In genomic region chr2:131527131-131528001, GRCh38 we compare ENCODE assay signal across 8 cellular contexts. TPM values are rescaled to one million over a fixed set of nuclear protein-coding genes. Genes with fewer than 3 reads are reported as not detected.
DNase-seq lines count a peak whose midpoint lies in the region; ATAC-seq and TF ChIP-seq lines count a peak whose summit lies in the region.
"Not testable (repeated sequence)": the region's sequence is repeated elsewhere in the genome, so short reads cannot be mapped to it uniquely, and the experiment has no call there.

Gene CCDC74A, plus strand, starts transcription at chr2:131527888. Its CDS starts 83 bp downstream, at chr2:131527971.

- H3K9me3 ChIP-seq in BE2C = not testable (repeated sequence)

- H3K4me1 ChIP-seq in BE2C = not testable (repeated sequence)

- H3K27me3 ChIP-seq in BE2C = not testable (repeated sequence)

- peak; percentile 86 for ATAC-seq in GM19452 (IDR thresholded peaks at IDR 0.05; ENCODE audit: unreplicated experiment)
- ATAC-seq in HG03439 (IDR thresholded peaks at IDR 0.05; ENCODE audit: unreplicated experiment) = peak; percentile 80

- H3K36me3 ChIP-seq in BE2C = not testable (repeated sequence)

- peak within 1 kb of the TSS; percentile 41 for H3K4me3 ChIP-seq in BE2C (ENCODE audit: low read depth, low read length)

- DNase-seq in BE2C (peak; percentile 70), NCI-H460 (ENCODE audit: extremely low read depth, low read depth) (peak; percentile 54), caudate nucleus (lab: John Stamatoyannopoulos, UW) (peak in 31 of 61 donors; percentile 6 to 55 (median 30)), kidney tubule cell (ENCODE audit: low spot score) (peak; percentile 69)
- DNase-seq in activated CD4-positive, alpha-beta T cell treated with anti-CD3 and anti-CD28 coated beads for 4 hours = peak; percentile 76 to 78
- DNase-seq in stimulated activated CD4-positive, alpha-beta T cell treated with anti-CD3 and anti-CD28 coated beads, Interleukin-1b, Interleukin-23, amount 100 ng/mL, for 24 hours (ENCODE audit: low read depth in 4 of 4, low spot score in 1 of 4) = peak; percentile 48 to 76 (median 60)

- TF ChIP-seq CTCF in BE2C (IDR thresholded peaks at IDR 0.05; ENCODE audit: low read depth, low read length) = not testable (repeated sequence)

- H3K27ac ChIP-seq in caudate nucleus (ENCODE audit: low read depth, low read length) = not testable (repeated sequence)

RNA-seq across cellular contexts. Expression of gene CCDC74A, which starts in this region (rescaled TPM):
- 10.4 TPM for polyA plus RNA-seq in BE2C (2012; ENCODE audit: insufficient read depth, insufficient read length, low read depth)
- total RNA-seq in NCI-H460 (2014; rRNA removed; shearing (Covaris generic)) = 7.3 and 10.5 TPM in 2 replicates
- 50.1 and 67.8 TPM in 2 replicates for polyA plus RNA-seq in NCI-H460 (2014; cell fraction: nucleus; rRNA removed)
